1 cellular context compared by ENCODE assay signal in the genomic region with DNA sequence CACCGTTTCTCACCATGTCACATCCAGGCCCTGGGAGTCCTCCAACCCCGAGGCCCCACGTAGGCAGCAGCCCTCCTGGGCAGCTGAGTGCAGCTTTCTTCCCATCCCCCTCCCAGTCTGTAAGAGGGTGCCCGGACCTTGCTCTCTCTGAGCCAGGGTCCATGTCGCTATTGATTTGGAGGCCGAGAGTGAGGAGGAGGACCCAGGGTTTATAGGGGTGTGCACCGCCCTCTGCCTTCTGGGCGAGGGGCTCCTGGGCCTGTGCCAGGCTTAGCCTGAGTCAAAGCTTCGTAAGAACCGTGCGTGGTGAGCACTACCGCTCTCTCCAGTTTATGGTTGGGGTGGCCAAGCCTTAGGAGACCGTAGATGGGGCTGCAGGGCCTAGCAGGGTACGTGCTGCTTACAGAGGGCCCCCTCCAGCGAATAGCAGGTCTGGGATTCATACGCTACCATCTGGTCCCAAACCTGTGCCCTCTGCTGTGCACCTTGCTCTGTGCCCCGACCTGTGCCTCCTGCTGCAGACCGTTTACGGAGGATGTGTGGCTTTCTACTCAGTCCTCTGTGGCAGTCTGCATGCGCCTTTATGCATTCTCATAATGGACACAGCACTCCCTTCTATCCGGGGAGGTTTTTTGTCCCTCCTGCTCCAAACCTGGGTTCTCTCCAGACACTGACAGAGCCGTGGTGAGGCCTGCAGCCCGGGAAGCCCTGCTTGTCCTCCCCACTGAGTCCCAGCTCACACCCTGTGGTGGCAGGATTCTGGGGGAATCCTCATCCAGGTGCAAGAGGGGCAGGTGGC.
TF ChIP-seq lines count a peak whose summit lies in the region.

No MANE protein-coding gene starts in this region.

TF ChIP-seq in H1, 55 proteins besides CTCF, POLR2A, EP300 and RAD21:
- TF ChIP-seq, protein P1, sequence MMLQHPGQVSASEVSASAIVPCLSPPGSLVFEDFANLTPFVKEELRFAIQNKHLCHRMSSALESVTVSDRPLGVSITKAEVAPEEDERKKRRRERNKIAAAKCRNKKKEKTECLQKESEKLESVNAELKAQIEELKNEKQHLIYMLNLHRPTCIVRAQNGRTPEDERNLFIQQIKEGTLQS (IDR thresholded peaks at IDR 0.05; ENCODE audit: insufficient read depth, low read depth, low read length): no peak
- TF ChIP-seq, protein P2, sequence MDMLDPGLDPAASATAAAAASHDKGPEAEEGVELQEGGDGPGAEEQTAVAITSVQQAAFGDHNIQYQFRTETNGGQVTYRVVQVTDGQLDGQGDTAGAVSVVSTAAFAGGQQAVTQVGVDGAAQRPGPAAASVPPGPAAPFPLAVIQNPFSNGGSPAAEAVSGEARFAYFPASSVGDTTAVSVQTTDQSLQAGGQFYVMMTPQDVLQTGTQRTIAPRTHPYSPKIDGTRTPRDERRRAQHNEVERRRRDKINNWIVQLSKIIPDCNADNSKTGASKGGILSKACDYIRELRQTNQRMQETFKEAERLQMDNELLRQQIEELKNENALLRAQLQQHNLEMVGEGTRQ (IDR thresholded peaks at IDR 0.05; ENCODE audit: low read length): no peak
- TF ChIP-seq SP2 (IDR thresholded peaks at IDR 0.05; ENCODE audit: low read length) (no peak), KDM4A (IDR thresholded peaks at IDR 0.05; ENCODE audit: low read depth, low read length, severe bottlenecking) (no peak), GTF2F1 (IDR thresholded peaks at IDR 0.05; ENCODE audit: borderline replicate concordance, low read depth, low read length) (no peak), NANOG (IDR thresholded peaks at IDR 0.05; ENCODE audit: insufficient read depth, low read depth, low read length, poor library complexity, severe bottlenecking) (no peak), KDM5A (IDR thresholded peaks at IDR 0.05; ENCODE audit: low read length) (no peak), FOSL1 (IDR thresholded peaks at IDR 0.05; ENCODE audit: insufficient read depth, low read depth, low read length) (no peak), TCF12 (IDR thresholded peaks at IDR 0.05; ENCODE audit: low read depth, low read length) (no peak), SIRT6 (IDR thresholded peaks at IDR 0.05; ENCODE audit: low read length) (no peak), RBBP5 (IDR thresholded peaks at IDR 0.05; ENCODE audit: borderline replicate concordance, low read depth, low read length) (no peak), HDAC6 (IDR thresholded peaks at IDR 0.05; ENCODE audit: low read depth, low read length) (no peak), HDAC2 (IDR thresholded peaks at IDR 0.05; ENCODE audit: borderline replicate concordance in 1 of 2, low read depth in 2 of 2, low read length in 2 of 2) (no peak), CBX5 (IDR thresholded peaks at IDR 0.05; ENCODE audit: low read depth, low read length) (no peak), SUZ12 (IDR thresholded peaks at IDR 0.05; ENCODE audit: low read length) (no peak)
TF ChIP-seq in H1: peak in this region for 0.
